ENCODE assay signal across 1 cellular context in genomic region chr6:36827261-36828079, GRCh38.
A peak's percentile ranks its signal among the peaks of the same experiment; 100 is the strongest.
TF ChIP-seq lines count a peak whose summit lies in the region.

No MANE protein-coding gene starts in this region.

TF ChIP-seq in endothelial cell of umbilical vein, 7 proteins besides CTCF, POLR2A, EP300 and RAD21 (continued from another document):
- TF ChIP-seq JUN (IDR thresholded peaks at IDR 0.05; ENCODE audit: borderline replicate concordance, insufficient read depth, insufficient read length, low read depth): peak; percentile 68
